In the genomic region with DNA sequence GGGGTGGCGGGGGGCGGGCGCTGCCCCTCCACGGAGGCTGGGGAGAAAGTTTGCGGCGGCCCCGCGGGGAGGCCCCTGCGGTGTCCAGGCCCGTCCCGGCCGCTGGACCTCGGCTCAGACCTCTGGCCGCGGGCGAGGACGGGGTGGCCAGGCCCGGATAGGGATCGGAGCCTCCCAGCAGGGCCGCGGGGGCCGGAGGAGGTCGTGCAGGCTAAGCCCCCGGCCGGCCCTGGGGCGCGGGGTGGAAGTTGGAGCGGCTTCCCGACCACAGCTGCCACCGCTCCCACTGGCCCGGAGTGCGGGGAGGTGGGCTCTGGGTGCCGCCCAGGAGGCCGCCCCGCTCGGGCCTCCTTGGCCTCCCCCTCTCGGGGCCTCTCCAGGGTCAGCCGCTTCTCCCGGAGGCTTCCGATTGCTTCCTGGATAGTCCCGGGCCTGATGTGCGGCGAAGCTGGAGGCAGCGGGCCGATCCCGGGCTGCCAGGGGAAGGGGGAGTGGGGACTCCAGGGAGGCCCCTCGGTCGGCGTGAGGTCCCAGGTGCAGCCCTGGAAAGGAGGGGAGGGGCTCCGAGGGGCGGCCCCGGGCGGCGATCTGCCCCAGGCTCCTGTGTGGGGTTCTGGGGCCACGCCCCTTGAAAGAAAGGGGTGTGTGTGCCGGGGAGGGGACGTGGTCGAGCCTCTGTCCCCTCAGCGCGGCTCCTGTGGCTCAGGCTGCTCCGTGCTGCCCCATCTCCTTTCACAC, we compare ENCODE assay signal across 8 cellular contexts. TPM values are rescaled to one million over a fixed set of nuclear protein-coding genes. Genes with fewer than 3 reads are reported as not detected.
A peak's percentile ranks its signal among the peaks of the same experiment; 100 is the strongest.
DNase-seq lines count a peak whose midpoint lies in the region; ATAC-seq and FAIRE-seq lines count a peak whose summit lies in the region.

No MANE protein-coding gene starts in this region.

- H3K27me3 ChIP-seq in NT2/D1 (ENCODE audit: insufficient read depth, insufficient read length) (peaks cover 9% of the 10 kb centered on the region), iPS DF 6.9 (ENCODE audit: control insufficient read depth, insufficient read depth, low read length) (no peaks in the 10 kb centered on the region), small intestine (ENCODE audit: control insufficient read depth in 2 of 2, insufficient read depth in 2 of 2, low read length in 2 of 2) (no peaks in the 10 kb centered on the region)

- H3K4me1 ChIP-seq in NT2/D1 (ENCODE audit: insufficient read depth, insufficient read length) (peaks cover 26% of the 10 kb centered on the region), iPS DF 6.9 (ENCODE audit: control insufficient read depth, insufficient read depth, low read length) (peaks cover 1% of the 10 kb centered on the region), small intestine (ENCODE audit: control insufficient read depth in 2 of 2, insufficient read depth in 1 of 2, low read depth in 1 of 2, low read length in 1 of 2) (no peaks in the 10 kb centered on the region)

- ATAC-seq in GM19397 (IDR thresholded peaks at IDR 0.05; ENCODE audit: unreplicated experiment) (no peak), HG03280 (IDR thresholded peaks at IDR 0.05; ENCODE audit: unreplicated experiment) (no peak)

- H3K27ac ChIP-seq in iPS DF 6.9 (ENCODE audit: low read length) (no peak overlapping the region), small intestine (ENCODE audit: low read depth in 1 of 2, low read length in 1 of 2) (no peak overlapping the region)

- H3K9ac ChIP-seq in NT2/D1 (ENCODE audit: insufficient read length, low read depth), result peak overlapping the region; percentile 90

- H3K9me3 ChIP-seq in NT2/D1 (ENCODE audit: insufficient read depth, low read length) (no peaks in the 10 kb centered on the region), iPS DF 6.9 (ENCODE audit: control insufficient read depth, insufficient read depth, low read length) (no peaks in the 10 kb centered on the region), small intestine (ENCODE audit: control insufficient read depth, low read depth) (no peaks in the 10 kb centered on the region)

- peaks cover 31% of the 10 kb centered on the region for H3K36me3 ChIP-seq in NT2/D1 (ENCODE audit: insufficient read depth, insufficient read length, low read length)
- H3K36me3 ChIP-seq in iPS DF 6.9 (ENCODE audit: control insufficient read depth, insufficient read depth, low read length), result peaks cover 4% of the 10 kb centered on the region
- no peaks in the 10 kb centered on the region for H3K36me3 ChIP-seq in small intestine (ENCODE audit: control insufficient read depth in 2 of 2, insufficient read depth in 2 of 2, low read length in 2 of 2)

- H3K4me3 ChIP-seq in NT2/D1 (ENCODE audit: insufficient read length, low read depth) (peak overlapping the region; percentile 80), iPS DF 6.9 (ENCODE audit: low read length) (peak overlapping the region; percentile 70; the same call in 1 of the 2 replicates), small intestine (ENCODE audit: low read depth in 1 of 2, low read length in 2 of 2) (peak overlapping the region; percentile 55 to 70)

- WGBS in iPS DF 6.9 (ENCODE audit: insufficient coverage, insufficient read length), result no CpG with 5 or more reads among the region's 61 CpGs
- 0 to 1% (median 0%) methylated on average over 36 to 61 of the region's 61 CpGs for WGBS in small intestine, 3 donors

- DNase-seq in NCI-H345 (lab: John Stamatoyannopoulos, UW) (peak; percentile 25), NCI-H345 treated with DMSO at 0.1 percent for 48 hours (lab: John Stamatoyannopoulos, UW; ENCODE audit: unreplicated experiment) (no peak), NT2/D1 (ENCODE audit: low read depth, low spot score) (peak; percentile 28), iPS DF 6.9 (ENCODE audit: low read depth, low spot score) (no peak), small intestine (peak; percentile 31)
- DNase-seq in activated naive CD8-positive, alpha-beta T cell treated with anti-CD3 and anti-CD28 coated beads, Interleukin-2, amount 50 U/mL, for 16 hours (ENCODE audit: low read depth, low spot score), result peak; percentile 3

- FAIRE-seq in small intestine (lab: Jason Lieb, UNC), result no peak

RNA-seq across cellular contexts. Expression of a gene that starts 0.9 kb away (rescaled TPM):
- 1 to 10 TPM; 1.4 to 8.0 (median 4.7) TPM for polyA plus RNA-seq in small intestine

Comparison
In these comparisons a context has a peak if more than half of its experiments do, and no peak if none do; other contexts are left out.
1. DNase-seq: peak in NCI-H345 (single experiment), NT2/D1 (single experiment), activated naive CD8-positive, alpha-beta T cell treated with anti-CD3 and anti-CD28 coated beads, Interleukin-2, amount 50 U/mL, for 16 hours (single experiment) and small intestine (single experiment); none in NCI-H345 treated with DMSO at 0.1 percent for 48 hours (single experiment) and iPS DF 6.9 (single experiment).
2. Peak in every context shown above with its lines, with median percentiles within 50 percentile points of each other: H3K4me3 ChIP-seq.